Comparison of ENCODE assay signal across 9 cellular contexts in genomic region chrX:50812995-50813842, GRCh38. TPM values are rescaled to one million over a fixed set of nuclear protein-coding genes. Genes with fewer than 3 reads are reported as not detected.
DNase-seq lines count a peak whose midpoint lies in the region; TF ChIP-seq lines count a peak whose summit lies in the region.
"Had no signal": no experiment of that assay in that cellular context is flagged by ENCODE, and none has a peak within 500 bp of the region (broad histone marks: within the 10 kb centered on the region; RNA-seq: fewer than 3 reads in every experiment).

No MANE protein-coding gene starts in this region.

- DNase-seq in HS-5 (ENCODE audit: low read depth) (peak; percentile 0), astrocyte of the hippocampus (ENCODE audit: low read depth, low spot score) (peak; percentile 70), spleen (peak; percentile 82), NCI-H1930 (lab: John Stamatoyannopoulos, UW) (no peak), NCI-H82 (lab: John Stamatoyannopoulos, UW) (no peak), SHP77 (lab: John Stamatoyannopoulos, UW) (no peak), NCI-H1436 treated with DMSO at 0.1 percent for 48 hours (lab: John Stamatoyannopoulos, UW) (no peak)

- TF ChIP-seq CTCF in spleen (IDR thresholded peaks at IDR 0.05 in 8 of 11, conservative IDR thresholded peaks at IDR 0.05 in 3 of 11): no peak

- H3K4me1 ChIP-seq in spleen: peaks cover 0 to 21% (median 0%) of the 10 kb centered on the region in 6 donors

- H3K36me3 ChIP-seq in spleen: no peaks in the 10 kb centered on the region

- peak overlapping the region in 7 of 8 donors; percentile 55 to 79 (median 64) for H3K27ac ChIP-seq in spleen

- peak overlapping the region; percentile 53 for H3K4me3 ChIP-seq in iPS-18c (ENCODE audit: insufficient read depth, low read depth, low read length)
- peak overlapping the region; percentile 9 to 62 (median 32) for H3K4me3 ChIP-seq in spleen

- H3K9me3 ChIP-seq in iPS-18c (ENCODE audit: control insufficient read depth, insufficient read depth, low read length) (peaks cover 13% of the 10 kb centered on the region), spleen (no peaks in the 10 kb centered on the region)

- no peak for TF ChIP-seq POLR2A in spleen (IDR thresholded peaks at IDR 0.05)

- H3K27me3 ChIP-seq in spleen (replicated peaks in 1 of 7): peaks cover 0 to 34% (median 18%) of the 10 kb centered on the region in 7 donors

- WGBS in spleen, 5 donors: 0 to 33% (median 2%) methylated on average over 25 to 59 of the region's 59 CpGs

- intact Hi-C loops in spleen (cut with DNase I; ENCODE audit: low total_unique reads): no loop called here

RNA-seq across cellular contexts. Expression of gene SHROOM4, which starts 0.8 kb away (rescaled TPM):
- total RNA-seq in spleen: 1 to 10 TPM; 1.6 to 4.4 (median 3.1) TPM
- under 1 TPM; 0.24 to 0.45 (median 0.26) TPM for polyA plus RNA-seq in spleen
- total RNA-seq: LHCN-M2 had no signal

Comparison
In these comparisons a context has a peak if more than half of its experiments do, and no peak if none do; other contexts are left out.
1. DNase-seq: peak in HS-5 (single experiment), astrocyte of the hippocampus (single experiment) and spleen (single experiment); none in NCI-H1930 (0 of 2), NCI-H82 (single experiment), SHP77 (0 of 2) and NCI-H1436 treated with DMSO at 0.1 percent for 48 hours (single experiment).